ENCODE assay signal across 8 cellular contexts in genomic region chr1:86773331-86774288, GRCh38.
DNase-seq lines count a peak whose midpoint lies in the region; ATAC-seq and TF ChIP-seq lines count a peak whose summit lies in the region.

No MANE protein-coding gene starts in this region.

- H3K4me3 ChIP-seq in adrenal gland, result no peak overlapping the region
- H3K4me3 ChIP-seq in esophagus squamous epithelium, result peak overlapping the region in 1 of 4 donors; percentile 10

- H3K27me3 ChIP-seq in adrenal gland (no peaks in the 10 kb centered on the region), esophagus squamous epithelium (no peaks in the 10 kb centered on the region)
- H3K27me3 ChIP-seq in CD4-positive, alpha-beta T cell (ENCODE audit: control insufficient read depth, insufficient read depth, low read length), result no peaks in the 10 kb centered on the region

- peak overlapping the region; percentile 46 for H3K4me3 Mint-ChIP-seq in nephron progenitor cell
- H3K4me3 Mint-ChIP-seq in CD4-positive, alpha-beta T cell, result no peak overlapping the region

- 42 to 46% (median 44%) methylated on average over 5 of the region's 5 CpGs for WGBS in adrenal gland, 4 donors
- 55 to 60% methylated on average over 5 of the region's 5 CpGs for WGBS in esophagus squamous epithelium, 2 donors

- no peaks in the 10 kb centered on the region for H3K36me3 Mint-ChIP-seq in nephron progenitor cell (ENCODE audit: low read depth)
- no peaks in the 10 kb centered on the region for H3K36me3 Mint-ChIP-seq in CD4-positive, alpha-beta T cell (ENCODE audit: low read depth)

- peak; percentile 29 for ATAC-seq in GM19324 (IDR thresholded peaks at IDR 0.05; ENCODE audit: low FRiP score, unreplicated experiment)
- ATAC-seq in HG03159 (IDR thresholded peaks at IDR 0.05; ENCODE audit: unreplicated experiment), result peak; percentile 19
- ATAC-seq in CD4-positive, alpha-beta T cell (ENCODE audit: poor library complexity), result no peak

- DNase-seq in adrenal gland, result no peak
- no peak for DNase-seq in nephron progenitor cell
- no peak for DNase-seq in activated gamma-delta T cell treated with Interleukin-2 at 50 U/mL for 16 hours
- DNase-seq in NCI-H1930 (lab: John Stamatoyannopoulos, UW), result no peak
- no peak for DNase-seq in esophagus squamous epithelium (lab: John Stamatoyannopoulos, UW)
- no peak for DNase-seq in CD4-positive, alpha-beta T cell

- TF ChIP-seq CTCF in adrenal gland (IDR thresholded peaks at IDR 0.05) (no peak), nephron progenitor cell (IDR thresholded peaks at IDR 0.05) (no peak), esophagus squamous epithelium (IDR thresholded peaks at IDR 0.05) (no peak)
- TF ChIP-seq CTCF in CD4-positive, alpha-beta T cell (IDR thresholded peaks at IDR 0.05), result no peak

- POLR2A ChIA-PET in CD4-positive, alpha-beta T cell (lab: Charles Lee), result interaction anchor here (0.6 kb wide), 1 partner anchor 9 kb away, joined by 4 read pairs; no protein-coding TSS in a partner anchor

- intact Hi-C loops in adrenal gland (cut with DNase I) (no loop called here), esophagus squamous epithelium (cut with DNase I) (no loop called here)
- intact Hi-C loops in CD4-positive, alpha-beta T cell (cut with DNase I, micrococcal nuclease), result no loop called here

- peaks cover 2% of the 10 kb centered on the region for H3K9me3 Mint-ChIP-seq in nephron progenitor cell
- H3K9me3 Mint-ChIP-seq in CD4-positive, alpha-beta T cell, result no peaks in the 10 kb centered on the region

- TF ChIP-seq POLR2A in adrenal gland (IDR thresholded peaks at IDR 0.05) (no peak), esophagus squamous epithelium (IDR thresholded peaks at IDR 0.05) (no peak)

- CTCF ChIA-PET in CD4-positive, alpha-beta T cell (lab: Charles Lee), result no interaction called here

- H3K4me1 Mint-ChIP-seq in nephron progenitor cell, result peaks cover 34% of the 10 kb centered on the region
- H3K4me1 Mint-ChIP-seq in CD4-positive, alpha-beta T cell (ENCODE audit: low read depth), result peaks cover 17% of the 10 kb centered on the region

- H3K4me1 ChIP-seq in adrenal gland (replicated peaks in 1 of 2), result peaks cover 22 to 33% of the 10 kb centered on the region in 2 donors
- H3K4me1 ChIP-seq in esophagus squamous epithelium, result peaks cover 8 to 21% (median 14%) of the 10 kb centered on the region in 3 donors

- H3K27ac Mint-ChIP-seq in nephron progenitor cell, result peak overlapping the region; percentile 97
- no peak overlapping the region for H3K27ac Mint-ChIP-seq in CD4-positive, alpha-beta T cell

- H3K27ac ChIP-seq in adrenal gland, result peak overlapping the region; percentile 12 to 82 (median 73)
- peak overlapping the region in 2 of 4 donors; percentile 32 to 79 for H3K27ac ChIP-seq in esophagus squamous epithelium
- no peak overlapping the region for H3K27ac ChIP-seq in CD4-positive, alpha-beta T cell (ENCODE audit: low read depth, low read length)

- H3K9me3 ChIP-seq in adrenal gland (replicated peaks in 1 of 3) (no peaks in the 10 kb centered on the region), esophagus squamous epithelium (no peaks in the 10 kb centered on the region)
- H3K9me3 ChIP-seq in CD4-positive, alpha-beta T cell (ENCODE audit: control insufficient read depth, low read length), result no peaks in the 10 kb centered on the region

- no peaks in the 10 kb centered on the region for H3K27me3 Mint-ChIP-seq in nephron progenitor cell (ENCODE audit: low read depth, poor library complexity)
- no peaks in the 10 kb centered on the region for H3K27me3 Mint-ChIP-seq in CD4-positive, alpha-beta T cell

- H3K36me3 ChIP-seq in adrenal gland (replicated peaks in 1 of 2), result no peaks in the 10 kb centered on the region
- no peaks in the 10 kb centered on the region for H3K36me3 ChIP-seq in esophagus squamous epithelium
